ENCODE assay signal across 8 cellular contexts in the genomic region with DNA sequence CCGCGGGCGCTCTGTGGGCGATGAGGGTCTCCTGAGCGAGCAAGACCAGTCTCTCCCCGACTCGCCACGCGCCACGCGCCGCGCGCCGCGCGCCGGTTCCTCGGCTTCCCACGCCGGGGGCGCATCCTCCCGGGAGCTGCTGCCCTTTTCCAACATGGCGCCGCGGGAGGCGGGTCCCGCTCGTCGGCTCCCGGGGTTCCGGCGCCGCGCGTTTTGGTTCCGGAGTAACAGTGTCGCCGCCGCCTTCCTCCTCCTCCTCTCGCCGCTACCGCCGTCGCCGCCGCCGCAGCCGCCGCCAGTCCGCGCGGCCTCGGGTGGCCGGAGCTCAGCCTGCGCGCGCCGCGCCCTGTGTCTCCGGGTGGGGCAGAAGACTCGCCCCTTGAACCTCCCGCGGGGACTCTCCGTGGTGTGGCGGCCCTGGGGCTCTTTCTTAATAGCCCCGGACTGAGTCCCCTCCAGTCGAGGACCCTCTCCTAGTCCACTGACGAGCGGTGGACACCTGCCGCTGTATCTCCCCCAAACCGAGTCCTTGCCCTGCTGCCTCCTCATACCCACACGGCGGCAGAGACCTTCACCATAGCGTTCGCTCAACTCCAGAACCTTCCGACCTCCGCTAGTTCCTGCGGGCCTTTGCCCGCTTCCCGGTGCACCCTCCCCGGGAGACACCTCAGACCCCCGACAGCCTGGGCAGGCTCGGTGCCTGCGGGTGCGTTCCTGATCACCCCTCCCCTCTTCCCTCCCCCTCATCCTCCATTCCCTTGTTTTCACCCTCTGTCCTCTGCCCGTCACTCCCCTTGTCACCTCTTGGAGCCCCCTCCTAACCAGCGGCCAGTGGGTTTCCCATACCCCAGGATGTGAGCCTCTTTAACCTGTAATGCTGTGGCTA. TPM values are rescaled to one million over a fixed set of nuclear protein-coding genes. Genes with fewer than 3 reads are reported as not detected.
DNase-seq lines count a peak whose midpoint lies in the region; ATAC-seq and TF ChIP-seq lines count a peak whose summit lies in the region.

MAP2K5 (plus strand) TSS at position 242 of the 886 bp plus-strand sequence; CDS start at position 875, 633 bp downstream.

- peaks cover 7 to 13% of the 10 kb centered on the region in 2 experiments; a peak in 3 of 4 replicates for H3K4me1 ChIP-seq in SK-N-SH (ENCODE audit: control insufficient read depth in 1 of 2, insufficient read depth in 2 of 2, low read depth in 1 of 2, low read length in 1 of 2)

- POLR2A ChIA-PET in SK-N-SH (lab: Yijun Ruan, JAX): interaction anchor here (0.6 to 1.0 kb wide), 3 partner anchors 21 to 500 kb away, joined by 3 to 4 read pairs (median 3); partner anchors contain the start of gene C15orf61

- TF ChIP-seq CTCF in SK-N-SH (IDR thresholded peaks at IDR 0.05) (no peak), omental fat pad (IDR thresholded peaks at IDR 0.05) (no peak)

- ATAC-seq in GM19328 (IDR thresholded peaks at IDR 0.05; ENCODE audit: unreplicated experiment) (peak; percentile 46), omental fat pad (ENCODE audit: low FRiP score) (peak; percentile 75)

- peaks cover 8% of the 10 kb centered on the region for H3F3A ChIP-seq in SK-N-SH (replicated peaks; ENCODE audit: insufficient read depth)

- H3K27ac Mint-ChIP-seq in activated naive CD4-positive, alpha-beta T cell treated with anti-CD3 and anti-CD28 coated beads, Interleukin-2, amount 10 ng/mL, durations not matched to agents 7 days and 5 days: peak within 1 kb of the TSS; percentile 97

- 1% methylated on average over 21 of the region's 88 CpGs for WGBS in SK-N-SH (ENCODE audit: low lambda C conversion rate)

- peaks cover 0 to 19% of the 10 kb centered on the region in 2 experiments for H3K36me3 ChIP-seq in SK-N-SH (replicated peaks in 1 of 2; ENCODE audit: control insufficient read depth in 1 of 2, insufficient read depth in 2 of 2, low read length in 1 of 2)

- CTCF ChIA-PET in SK-N-SH (lab: Yijun Ruan, JAX): interaction anchor here (0.8 to 1.3 kb wide), 4 partner anchors 19 to 295 kb away, joined by 3 to 7 read pairs (median 4); no protein-coding TSS in a partner anchor
- CTCF ChIA-PET in activated naive CD4-positive, alpha-beta T cell treated with anti-CD3 and anti-CD28 coated beads, Interleukin-2, amount 10 ng/mL, durations not matched to agents 7 days and 5 days (lab: Charles Lee): interaction anchor here (0.7 kb wide), 1 partner anchor 289 kb away, joined by 3 read pairs; no protein-coding TSS in a partner anchor

- peak within 1 kb of the TSS; percentile 75 to 88 for H3K27ac ChIP-seq in SK-N-SH (ENCODE audit: low read depth in 2 of 2, low read length in 1 of 2)

- no peak for TF ChIP-seq RAD21 in SK-N-SH (IDR thresholded peaks at IDR 0.05; ENCODE audit: low read length)

- no peaks in the 10 kb centered on the region for H3K9me3 ChIP-seq in SK-N-SH

- H3K79me2 ChIP-seq in SK-N-SH (ENCODE audit: insufficient read depth): peaks cover 17% of the 10 kb centered on the region

- H4K20me1 ChIP-seq in SK-N-SH (ENCODE audit: insufficient read depth): no peaks in the 10 kb centered on the region

- H3K4me3 ChIP-seq in SK-N-SH (ENCODE audit: low read depth in 2 of 2, low read length in 1 of 2): peak within 1 kb of the TSS; percentile 73 to 90

- no peaks in the 10 kb centered on the region for H3K9me2 ChIP-seq in SK-N-SH

- no peaks in the 10 kb centered on the region for H3K27me3 ChIP-seq in SK-N-SH (ENCODE audit: insufficient read depth)

- peak within 1 kb of the TSS; percentile 75 for H3K9ac ChIP-seq in SK-N-SH

- no peaks in the 10 kb centered on the region for H3K9me3 Mint-ChIP-seq in activated naive CD4-positive, alpha-beta T cell treated with anti-CD3 and anti-CD28 coated beads, Interleukin-2, amount 10 ng/mL, durations not matched to agents 7 days and 5 days

- H3K36me3 Mint-ChIP-seq in activated naive CD4-positive, alpha-beta T cell treated with anti-CD3 and anti-CD28 coated beads, Interleukin-2, amount 10 ng/mL, durations not matched to agents 7 days and 5 days: peaks cover 18% of the 10 kb centered on the region

- H3K4me3 Mint-ChIP-seq in activated naive CD4-positive, alpha-beta T cell treated with anti-CD3 and anti-CD28 coated beads, Interleukin-2, amount 10 ng/mL, durations not matched to agents 7 days and 5 days: peak within 1 kb of the TSS; percentile 80

- DNase-seq in AG20443 (ENCODE audit: low spot score) (peak; percentile 92), Kasumi-1 (lab: John Stamatoyannopoulos, UW) (peak; percentile 59 to 64), SK-N-SH (peak; percentile 94), glomerular visceral epithelial cell (ENCODE audit: extremely low spot score) (peak; percentile 80), omental fat pad (ENCODE audit: low spot score) (peak; percentile 51), superior temporal gyrus (ENCODE audit: extremely low spot score) (peak; percentile 87)
- peak; percentile 89 for DNase-seq in activated naive CD4-positive, alpha-beta T cell treated with anti-CD3 and anti-CD28 coated beads, Interleukin-2, amount 10 ng/mL, durations not matched to agents 7 days and 5 days

- peaks cover 57% of the 10 kb centered on the region for H3K4me1 Mint-ChIP-seq in activated naive CD4-positive, alpha-beta T cell treated with anti-CD3 and anti-CD28 coated beads, Interleukin-2, amount 10 ng/mL, durations not matched to agents 7 days and 5 days

- H2AFZ ChIP-seq in SK-N-SH (ENCODE audit: low read depth): peak within 1 kb of the TSS; percentile 98

- TF ChIP-seq EP300 in SK-N-SH (IDR thresholded peaks at IDR 0.05; ENCODE audit: borderline replicate concordance in 1 of 2, low read depth in 1 of 2, low read length in 1 of 2): no peak

- H3K4me2 ChIP-seq in SK-N-SH: peak within 1 kb of the TSS; percentile 83

- H3K27me3 Mint-ChIP-seq in activated naive CD4-positive, alpha-beta T cell treated with anti-CD3 and anti-CD28 coated beads, Interleukin-2, amount 10 ng/mL, durations not matched to agents 7 days and 5 days: no peaks in the 10 kb centered on the region

TF ChIP-seq in SK-N-SH, 30 proteins besides CTCF, POLR2A, EP300 and RAD21 (continues in another document):
- TF ChIP-seq TAF1 (IDR thresholded peaks at IDR 0.05; ENCODE audit: borderline replicate concordance, low read depth, low read length) (peak; percentile 74), IRF3 (IDR thresholded peaks at IDR 0.05; ENCODE audit: low read depth, low read length) (no peak), RFX5 (IDR thresholded peaks at IDR 0.05; ENCODE audit: low read length) (no peak), NRF1 (IDR thresholded peaks at IDR 0.05; ENCODE audit: low read depth, low read length) (peak; percentile 3; the same call in 1 of the 2 replicates), MXI1 (IDR thresholded peaks at IDR 0.05; ENCODE audit: low read depth, low read length) (peak; percentile 93), ELF1 (IDR thresholded peaks at IDR 0.05) (peak; percentile 64), GABPA (IDR thresholded peaks at IDR 0.05; ENCODE audit: low read depth) (peak; percentile 89), EZH2phosphoT487 (IDR thresholded peaks at IDR 0.05; ENCODE audit: borderline replicate concordance, low read depth) (no peak), SIN3A (IDR thresholded peaks at IDR 0.05; ENCODE audit: borderline replicate concordance, low read depth, low read length) (peak; percentile 60; the same call in 1 of the 2 replicates), FOXJ3 (CRISPR knock-in tag; IDR thresholded peaks at IDR 0.05) (no peak), TCF12 (IDR thresholded peaks at IDR 0.05) (peak; percentile 10; the same call in 1 of the 2 replicates), POLR2AphosphoS5 (IDR thresholded peaks at IDR 0.05; ENCODE audit: low read depth, low read length) (peak; percentile 85), YY1 (IDR thresholded peaks at IDR 0.05; ENCODE audit: low read depth) (peak; percentile 97), MEF2A (IDR thresholded peaks at IDR 0.05; ENCODE audit: borderline replicate concordance, low read depth) (no peak), SMC3 (IDR thresholded peaks at IDR 0.05; ENCODE audit: low read depth, low read length) (0 out of 2 replicates have a peak, but pooled peaks have one; percentile 13)
- TF ChIP-seq, protein P1, sequence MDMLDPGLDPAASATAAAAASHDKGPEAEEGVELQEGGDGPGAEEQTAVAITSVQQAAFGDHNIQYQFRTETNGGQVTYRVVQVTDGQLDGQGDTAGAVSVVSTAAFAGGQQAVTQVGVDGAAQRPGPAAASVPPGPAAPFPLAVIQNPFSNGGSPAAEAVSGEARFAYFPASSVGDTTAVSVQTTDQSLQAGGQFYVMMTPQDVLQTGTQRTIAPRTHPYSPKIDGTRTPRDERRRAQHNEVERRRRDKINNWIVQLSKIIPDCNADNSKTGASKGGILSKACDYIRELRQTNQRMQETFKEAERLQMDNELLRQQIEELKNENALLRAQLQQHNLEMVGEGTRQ (IDR thresholded peaks at IDR 0.05; ENCODE audit: borderline replicate concordance, low read depth, low read length): no peak

RNA-seq across cellular contexts. Expression of gene MAP2K5, which starts in this region (rescaled TPM):
- 3.8 and 6.2 TPM in 2 replicates for polyA plus RNA-seq in SK-N-SH (2012; rRNA removed)
- polyA plus RNA-seq in SK-N-SH (2012; cell fraction: cytosol; rRNA removed): 6.8 and 7.8 TPM in 2 replicates
- polyA plus RNA-seq in SK-N-SH (2012; cell fraction: nucleus; rRNA removed): 9.2 and 10.9 TPM in 2 replicates
- total RNA-seq in omental fat pad: 10 to 100 TPM in 2 of 4 donors, 1 to 10 TPM in 2; 7.2 to 14.2 (median 9.3) TPM

Comparison
In these comparisons a context has a peak if more than half of its experiments do, and no peak if none do; other contexts are left out.
1. Peak in every context shown above with its lines: DNase-seq, ATAC-seq, H3K4me3 ChIP-seq and H3K27ac ChIP-seq.